8 cellular contexts compared by ENCODE assay signal in genomic region chr15:98713585-98714001, GRCh38.
DNase-seq lines count a peak whose midpoint lies in the region; ATAC-seq, FAIRE-seq and TF ChIP-seq lines count a peak whose summit lies in the region.

No MANE protein-coding gene starts in this region.

- H4K20me1 ChIP-seq in endothelial cell of umbilical vein (replicated peaks; ENCODE audit: control insufficient read depth, extremely low read depth, insufficient read depth, low read length): no peaks in the 10 kb centered on the region

- peaks cover 25% of the 10 kb centered on the region for H3K9me3 Mint-ChIP-seq in nephron progenitor cell

- FAIRE-seq in endothelial cell of umbilical vein (lab: Jason Lieb, UNC): peak; percentile 66

- H3K4me3 ChIP-seq in GM12865 (ENCODE audit: low read depth, low read length): no peak overlapping the region
- no peak overlapping the region for H3K4me3 ChIP-seq in HUES6 (ENCODE audit: low read depth, low read length)
- H3K4me3 ChIP-seq in endothelial cell of umbilical vein (replicated peaks in 1 of 3; ENCODE audit: insufficient read depth in 1 of 3, low read depth in 1 of 3, low read length in 3 of 3): no peak overlapping the region
- H3K4me3 ChIP-seq in neutrophil (ENCODE audit: low read depth in 1 of 2, low read length in 1 of 2): no peak overlapping the region

- no peak overlapping the region for H2AFZ ChIP-seq in endothelial cell of umbilical vein (ENCODE audit: low read depth, low read length)

- TF ChIP-seq CTCF in GM12865 (IDR thresholded peaks at IDR 0.05; ENCODE audit: insufficient read depth, low read depth, low read length, missing control alignments): no peak
- no peak for TF ChIP-seq CTCF in endothelial cell of umbilical vein (IDR thresholded peaks at IDR 0.05; ENCODE audit: extremely low read depth in 1 of 2, insufficient read depth in 1 of 2, low read depth in 1 of 2, low read length in 2 of 2)
- no peak for TF ChIP-seq CTCF in neutrophil (IDR thresholded peaks at IDR 0.05)
- TF ChIP-seq CTCF in nephron progenitor cell (IDR thresholded peaks at IDR 0.05): no peak

- intact Hi-C loops in endothelial cell of umbilical vein (cut with micrococcal nuclease): no loop called here
- intact Hi-C loops in posterior cingulate gyrus (cut with DNase I): no loop called here

- H3K4me3 Mint-ChIP-seq in nephron progenitor cell: no peak overlapping the region

- peaks cover 46% of the 10 kb centered on the region for H3K36me3 Mint-ChIP-seq in nephron progenitor cell (ENCODE audit: low read depth)

- H3K9me3 ChIP-seq in HUES6 (ENCODE audit: control insufficient read depth, insufficient read depth, low read depth, low read length) (peaks cover 5% of the 10 kb centered on the region; the same call in 1 of the 2 replicates), endothelial cell of umbilical vein (replicated peaks; ENCODE audit: control insufficient read depth, insufficient read depth, low read length) (no peaks in the 10 kb centered on the region), neutrophil (no peaks in the 10 kb centered on the region)

- no TSS peak for BruUV-seq in endothelial cell of umbilical vein (replicated peaks; lab: Mats Ljungman, UMichigan)

- H3K4me1 ChIP-seq in HUES6 (ENCODE audit: control insufficient read depth, insufficient read depth, low read length) (peaks cover 66% of the 10 kb centered on the region), endothelial cell of umbilical vein (ENCODE audit: control insufficient read depth, extremely low read depth, insufficient read depth, low read length) (peaks cover 3% of the 10 kb centered on the region), neutrophil (ENCODE audit: control insufficient read depth in 1 of 2, insufficient read depth in 1 of 2, low read depth in 1 of 2, low read length in 1 of 2) (peaks cover 58 to 66% of the 10 kb centered on the region in 2 experiments)

- CTCF ChIA-PET in endothelial cell of umbilical vein (lab: Charles Lee): interaction anchor here (0.9 to 1.6 kb wide), 2 partner anchors 15 to 37 kb away, joined by 3 read pairs; no protein-coding TSS in a partner anchor

- peaks cover 3% of the 10 kb centered on the region for H3K27me3 Mint-ChIP-seq in nephron progenitor cell (ENCODE audit: low read depth, poor library complexity)

- no peaks in the 10 kb centered on the region for H3K27me3 ChIP-seq in HUES6 (ENCODE audit: control insufficient read depth, insufficient read depth, low read length)
- H3K27me3 ChIP-seq in endothelial cell of umbilical vein (ENCODE audit: control insufficient read depth in 2 of 2, insufficient read depth in 2 of 2, low read length in 2 of 2): no peaks in the 10 kb centered on the region
- H3K27me3 ChIP-seq in neutrophil: no peaks in the 10 kb centered on the region

- H3K27ac ChIP-seq in HUES6 (ENCODE audit: low read depth, low read length) (0 out of 2 replicates have a peak overlapping the region, but pooled peaks have one; percentile 34), endothelial cell of umbilical vein (ENCODE audit: insufficient read depth, low read depth, low read length) (no peak overlapping the region), neutrophil (peak overlapping the region; percentile 66)

- H3K79me2 ChIP-seq in endothelial cell of umbilical vein (ENCODE audit: control insufficient read depth, insufficient read depth, low read length): peaks cover 55% of the 10 kb centered on the region

- no peak overlapping the region for H3K4me2 ChIP-seq in endothelial cell of umbilical vein (ENCODE audit: insufficient read depth, low read length)

- no peak overlapping the region for H3K9ac ChIP-seq in HUES6 (ENCODE audit: low read length)
- no peak overlapping the region for H3K9ac ChIP-seq in endothelial cell of umbilical vein (replicated peaks; ENCODE audit: extremely low read depth, insufficient read depth, low read length)

- no peaks in the 10 kb centered on the region for H3K9me1 ChIP-seq in endothelial cell of umbilical vein (replicated peaks; ENCODE audit: control insufficient read depth, extremely low read depth, insufficient read depth, low read length)

- H3K36me3 ChIP-seq in HUES6 (ENCODE audit: control insufficient read depth, insufficient read depth, low read length): peaks cover 10% of the 10 kb centered on the region
- no peaks in the 10 kb centered on the region for H3K36me3 ChIP-seq in endothelial cell of umbilical vein (ENCODE audit: control insufficient read depth in 2 of 2, extremely low read depth in 1 of 2, insufficient read depth in 2 of 2, low read length in 2 of 2)
- H3K36me3 ChIP-seq in neutrophil: peaks cover 4% of the 10 kb centered on the region

- H3K27ac Mint-ChIP-seq in nephron progenitor cell: no peak overlapping the region

- ATAC-seq in HG03439 (IDR thresholded peaks at IDR 0.05; ENCODE audit: unreplicated experiment): no peak

- dilution Hi-C loops in endothelial cell of umbilical vein (cut with MboI; ENCODE audit: extremely low pct_ligation_motif_present, low sequenced_read_pairs): no loop called here

- TF ChIP-seq POLR2A in endothelial cell of umbilical vein (IDR thresholded peaks at IDR 0.05; ENCODE audit: low read depth, low read length): no peak

- POLR2A ChIA-PET in endothelial cell of umbilical vein (lab: Charles Lee): no interaction called here

- DNase-seq in GM12865 (ENCODE audit: low read depth) (peak; percentile 78), endothelial cell of umbilical vein (ENCODE audit: low read depth, low spot score) (peak; percentile 31), germinal center (ENCODE audit: low spot score) (no peak), posterior cingulate gyrus (no peak), nephron progenitor cell (no peak)

- peaks cover 51% of the 10 kb centered on the region for H3K4me1 Mint-ChIP-seq in nephron progenitor cell

TF ChIP-seq in endothelial cell of umbilical vein, 7 proteins besides CTCF, POLR2A, EP300 and RAD21:
- TF ChIP-seq MAX (IDR thresholded peaks at IDR 0.05; ENCODE audit: insufficient read depth, insufficient read length) (no peak), GATA2 (IDR thresholded peaks at IDR 0.05; ENCODE audit: insufficient read depth, insufficient read length, low read depth, low read length) (no peak), FOS (IDR thresholded peaks at IDR 0.05; ENCODE audit: borderline replicate concordance, insufficient read depth, low read length) (no peak), EZH2 (IDR thresholded peaks at IDR 0.05; ENCODE audit: borderline replicate concordance, low read depth, low read length, severe bottlenecking) (no peak), MYC (IDR thresholded peaks at IDR 0.05; ENCODE audit: low read depth, low read length) (no peak), POLR2AphosphoS5 (IDR thresholded peaks at IDR 0.05; ENCODE audit: insufficient read depth, low read depth, low read length) (no peak), JUN (IDR thresholded peaks at IDR 0.05; ENCODE audit: borderline replicate concordance, insufficient read depth, insufficient read length, low read depth) (no peak)

Comparison
In these comparisons a context has a peak if more than half of its experiments do, and no peak if none do; other contexts are left out.
1. DNase-seq: peak in GM12865 (single experiment) and endothelial cell of umbilical vein (single experiment); none in germinal center (single experiment), posterior cingulate gyrus (0 of 10) and nephron progenitor cell (single experiment).